ENCODE assay signal across 9 cellular contexts in the genomic region with DNA sequence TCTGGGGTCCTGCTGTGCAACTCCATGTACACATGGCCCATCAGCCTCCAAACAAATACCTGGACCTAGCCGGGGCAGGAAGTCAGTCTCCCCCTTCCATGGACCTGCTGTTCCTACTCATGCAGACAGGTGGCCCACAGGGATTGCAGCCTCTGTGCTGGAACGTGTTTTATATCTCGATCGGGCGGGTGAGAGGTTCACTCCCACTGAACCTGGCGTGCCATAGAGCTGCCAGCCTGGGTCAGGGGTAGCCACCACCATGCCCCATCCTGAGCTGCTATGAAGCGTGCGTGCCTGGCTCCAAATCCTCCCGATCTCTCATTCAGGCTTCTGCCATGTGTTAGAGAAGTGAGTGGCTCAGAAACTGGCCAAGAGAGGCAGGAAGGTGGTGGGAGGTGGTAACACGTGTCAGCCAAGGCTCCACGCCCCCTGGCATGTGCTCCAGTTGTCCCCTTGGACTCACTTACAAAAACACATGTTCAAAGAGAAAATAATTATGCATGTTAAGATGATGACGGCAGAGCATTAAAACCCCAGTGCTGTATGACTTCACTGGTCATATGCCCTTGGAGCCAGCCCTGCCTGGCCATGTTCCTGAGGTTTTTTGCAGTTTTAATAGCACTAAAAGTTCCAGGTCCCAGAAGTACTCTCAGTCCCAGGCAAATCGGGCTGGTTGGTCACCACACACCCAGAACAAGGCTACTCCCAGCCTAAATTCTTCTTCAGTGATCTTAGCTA. TPM values are rescaled to one million over a fixed set of nuclear protein-coding genes. Genes with fewer than 3 reads are reported as not detected.
DNase-seq lines count a peak whose midpoint lies in the region; ATAC-seq, FAIRE-seq and TF ChIP-seq lines count a peak whose summit lies in the region.
"Had no signal": no experiment of that assay in that cellular context is flagged by ENCODE, and none has a peak within 500 bp of the region (broad histone marks: within the 10 kb centered on the region; RNA-seq: fewer than 3 reads in every experiment).

No MANE protein-coding gene starts in this region.

- H3K27me3 ChIP-seq in right atrium auricular region (no peaks in the 10 kb centered on the region), gastrocnemius medialis (no peaks in the 10 kb centered on the region)
- H3K27me3 ChIP-seq in CD4-positive, alpha-beta memory T cell (ENCODE audit: insufficient read depth, low read length), result no peaks in the 10 kb centered on the region

- peak overlapping the region; percentile 25 to 46 for H3K27ac ChIP-seq in right atrium auricular region
- peak overlapping the region in 2 of 4 donors; percentile 10 to 64 for H3K27ac ChIP-seq in gastrocnemius medialis
- no peak overlapping the region for H3K27ac ChIP-seq in CD4-positive, alpha-beta memory T cell (ENCODE audit: low read depth, low read length)

- no peak overlapping the region for H3K4me3 ChIP-seq in GM12875 (ENCODE audit: low read depth, low read length)
- no peak overlapping the region for H3K4me3 ChIP-seq in right atrium auricular region
- H3K4me3 ChIP-seq in gastrocnemius medialis, result no peak overlapping the region
- no peak overlapping the region for H3K4me3 ChIP-seq in CD4-positive, alpha-beta memory T cell (ENCODE audit: low read length in 2 of 2)

- peaks cover 0 to 45% of the 10 kb centered on the region in 2 donors for H3K4me1 ChIP-seq in right atrium auricular region
- H3K4me1 ChIP-seq in gastrocnemius medialis, result peaks cover 0 to 17% of the 10 kb centered on the region in 2 donors
- H3K4me1 ChIP-seq in CD4-positive, alpha-beta memory T cell (ENCODE audit: insufficient read depth, low read length), result peaks cover 6% of the 10 kb centered on the region

- peaks cover 11% of the 10 kb centered on the region for H3K36me3 Mint-ChIP-seq in activated naive CD8-positive, alpha-beta T cell treated with anti-CD3 and anti-CD28 coated beads, Interleukin-2, amount 10 ng/mL, durations not matched to agents 7 days and 5 days
- peaks cover 15 to 65% of the 10 kb centered on the region in 2 donors for H3K36me3 Mint-ChIP-seq in CD4-positive, alpha-beta memory T cell

- intact Hi-C loops in gastrocnemius medialis (cut with DNase I; ENCODE audit: low total_unique reads), result no loop called here
- intact Hi-C loops in CD4-positive, alpha-beta memory T cell (cut with micrococcal nuclease), result no loop called here

- FAIRE-seq in GM12891 (lab: Jason Lieb, UNC), result no peak

- H3K4me3 Mint-ChIP-seq in activated naive CD8-positive, alpha-beta T cell treated with anti-CD3 and anti-CD28 coated beads, Interleukin-2, amount 10 ng/mL, durations not matched to agents 7 days and 5 days, result no peak overlapping the region
- H3K4me3 Mint-ChIP-seq in CD4-positive, alpha-beta memory T cell, result no peak overlapping the region

- TF ChIP-seq POLR2A in gastrocnemius medialis (IDR thresholded peaks at IDR 0.05) (no peak), GM12891 (IDR thresholded peaks at IDR 0.05; ENCODE audit: low read depth, low read length) (no peak)

- DNase-seq in activated naive CD8-positive, alpha-beta T cell treated with anti-CD3 and anti-CD28 coated beads, Interleukin-2, amount 10 ng/mL, durations not matched to agents 7 days and 5 days, result no peak
- DNase-seq in right atrium auricular region (ENCODE audit: low spot score), result no peak
- DNase-seq in gastrocnemius medialis, result no peak
- DNase-seq in CD4-positive, alpha-beta memory T cell, result no peak
- no peak for DNase-seq in activated CD4-positive, CD25-positive, alpha-beta regulatory T cell treated with anti-CD3 and anti-CD28 coated beads, Interleukin-2, amount 50 U/mL, for 72 hours
- no peak for DNase-seq in GM12891 (ENCODE audit: insufficient read length, low spot score)
- no peak for DNase-seq in SHP77 treated with DMSO at 0.1 percent for 48 hours (lab: John Stamatoyannopoulos, UW)
- DNase-seq: NCI-H748 treated with DMSO at 0.1 percent for 48 hours had no signal

- in situ Hi-C loops in gastrocnemius medialis (cut with MboI; ENCODE audit: low sequenced_read_pairs in 4 of 4), result loop anchor here in 2 of 4 donors (10.0 to 25.0 kb wide), 2 partner anchors 71 to 273 kb away; no protein-coding TSS in a partner anchor

- no peaks in the 10 kb centered on the region for H3K9me3 Mint-ChIP-seq in activated naive CD8-positive, alpha-beta T cell treated with anti-CD3 and anti-CD28 coated beads, Interleukin-2, amount 10 ng/mL, durations not matched to agents 7 days and 5 days
- H3K9me3 Mint-ChIP-seq in CD4-positive, alpha-beta memory T cell, result peaks cover 0 to 1% (median 0%) of the 10 kb centered on the region in 8 donors

- CTCF ChIA-PET in CD4-positive, alpha-beta memory T cell (lab: Charles Lee; ENCODE audit: partially characterized antibody), result no interaction called here

- peak overlapping the region; percentile 5 for H3K27ac Mint-ChIP-seq in activated naive CD8-positive, alpha-beta T cell treated with anti-CD3 and anti-CD28 coated beads, Interleukin-2, amount 10 ng/mL, durations not matched to agents 7 days and 5 days
- peak overlapping the region in 3 of 7 donors; percentile 30 to 67 (median 50) for H3K27ac Mint-ChIP-seq in CD4-positive, alpha-beta memory T cell

- peaks cover 24% of the 10 kb centered on the region for H3K36me3 ChIP-seq in right atrium auricular region
- peaks cover 0 to 37% of the 10 kb centered on the region in 2 donors for H3K36me3 ChIP-seq in gastrocnemius medialis
- H3K36me3 ChIP-seq in CD4-positive, alpha-beta memory T cell (ENCODE audit: insufficient read depth, low read length), result peaks cover 29% of the 10 kb centered on the region

- peaks cover 31% of the 10 kb centered on the region for H3K4me1 Mint-ChIP-seq in activated naive CD8-positive, alpha-beta T cell treated with anti-CD3 and anti-CD28 coated beads, Interleukin-2, amount 10 ng/mL, durations not matched to agents 7 days and 5 days
- H3K4me1 Mint-ChIP-seq in CD4-positive, alpha-beta memory T cell, result peaks cover 14 to 28% (median 17%) of the 10 kb centered on the region in 4 donors

- H3K27me3 Mint-ChIP-seq in activated naive CD8-positive, alpha-beta T cell treated with anti-CD3 and anti-CD28 coated beads, Interleukin-2, amount 10 ng/mL, durations not matched to agents 7 days and 5 days, result no peaks in the 10 kb centered on the region
- no peaks in the 10 kb centered on the region for H3K27me3 Mint-ChIP-seq in CD4-positive, alpha-beta memory T cell

- peak; percentile 34; the same call in 1 of the 2 replicates for TF ChIP-seq CTCF in GM12875 (IDR thresholded peaks at IDR 0.05; ENCODE audit: borderline replicate concordance, insufficient read depth, low read depth, low read length)
- TF ChIP-seq CTCF in right atrium auricular region (IDR thresholded peaks at IDR 0.05), result peak; percentile 18 to 66
- peak in 4 of 5 experiments; percentile 33 to 45 (median 44) for TF ChIP-seq CTCF in gastrocnemius medialis (IDR thresholded peaks at IDR 0.05 in 4 of 5, conservative IDR thresholded peaks at IDR 0.05 in 1 of 5)

- H3K9me3 ChIP-seq in right atrium auricular region, result no peaks in the 10 kb centered on the region
- no peaks in the 10 kb centered on the region for H3K9me3 ChIP-seq in gastrocnemius medialis
- H3K9me3 ChIP-seq in CD4-positive, alpha-beta memory T cell (ENCODE audit: control insufficient read depth in 1 of 2, low read length in 2 of 2), result no peaks in the 10 kb centered on the region

- POLR2A ChIA-PET in activated naive CD8-positive, alpha-beta T cell treated with anti-CD3 and anti-CD28 coated beads, Interleukin-2, amount 10 ng/mL, durations not matched to agents 7 days and 5 days (lab: Charles Lee), result no interaction called here
- POLR2A ChIA-PET in CD4-positive, alpha-beta memory T cell (lab: Charles Lee; ENCODE audit: partially characterized antibody), result no interaction called here

- no peak for ATAC-seq in activated naive CD8-positive, alpha-beta T cell treated with anti-CD3 and anti-CD28 coated beads, Interleukin-2, amount 10 ng/mL, durations not matched to agents 7 days and 5 days (ENCODE audit: low read depth)
- peak in 1 of 2 donors; percentile 38 for ATAC-seq in gastrocnemius medialis

TF ChIP-seq in GM12891, 5 proteins besides CTCF, POLR2A, EP300 and RAD21:
- TF ChIP-seq POU2F2 (IDR thresholded peaks at IDR 0.05; ENCODE audit: low read depth, low read length) (no peak), PAX5 (IDR thresholded peaks at IDR 0.05; ENCODE audit: insufficient read depth, low read length, severe bottlenecking) (no peak), SPI1 (IDR thresholded peaks at IDR 0.05; ENCODE audit: low read depth, low read length) (no peak), POLR2AphosphoS5 (IDR thresholded peaks at IDR 0.05; ENCODE audit: low read depth, low read length) (no peak), TAF1 (IDR thresholded peaks at IDR 0.05; ENCODE audit: low read depth, low read length) (no peak)

RNA-seq across cellular contexts. Expression of gene CTSH, which starts 30.6 kb away (rescaled TPM):
- 10 to 100 TPM; 31.5 to 33.9 TPM for total RNA-seq in activated naive CD8-positive, alpha-beta T cell treated with anti-CD3 and anti-CD28 coated beads, Interleukin-2, amount 10 ng/mL, durations not matched to agents 7 days and 5 days
- total RNA-seq in right atrium auricular region (100 to 1,000 TPM in 1 of 2 donors, 10 to 100 TPM in 1; 51.0 to 114 TPM), gastrocnemius medialis (10 to 100 TPM; 27.4 to 42.1 (median 29.4) TPM)
- 10 to 100 TPM; 32.8 to 35.6 TPM for total RNA-seq in CD4-positive, alpha-beta memory T cell
- 100 to 1,000 TPM; 150 to 152 TPM for polyA plus RNA-seq in CD4-positive, alpha-beta memory T cell
- 464 TPM for polyA plus RNA-seq in GM12891 (2012; ENCODE audit: low read depth, missing spikeins)

RNA-seq across cellular contexts. Expression of gene MORF4L1, which starts 41.5 kb away (rescaled TPM):
- total RNA-seq in activated naive CD8-positive, alpha-beta T cell treated with anti-CD3 and anti-CD28 coated beads, Interleukin-2, amount 10 ng/mL, durations not matched to agents 7 days and 5 days, result 100 to 1,000 TPM; 268 to 276 TPM
- total RNA-seq in right atrium auricular region (100 to 1,000 TPM; 330 to 368 TPM), gastrocnemius medialis (100 to 1,000 TPM; 279 to 372 (median 286) TPM)
- total RNA-seq in CD4-positive, alpha-beta memory T cell, result 100 to 1,000 TPM; 260 to 263 TPM
- polyA plus RNA-seq in CD4-positive, alpha-beta memory T cell, result 100 to 1,000 TPM; 284 to 395 TPM
- 287 TPM for polyA plus RNA-seq in GM12891 (2012; ENCODE audit: low read depth, missing spikeins)
